In the genomic region with DNA sequence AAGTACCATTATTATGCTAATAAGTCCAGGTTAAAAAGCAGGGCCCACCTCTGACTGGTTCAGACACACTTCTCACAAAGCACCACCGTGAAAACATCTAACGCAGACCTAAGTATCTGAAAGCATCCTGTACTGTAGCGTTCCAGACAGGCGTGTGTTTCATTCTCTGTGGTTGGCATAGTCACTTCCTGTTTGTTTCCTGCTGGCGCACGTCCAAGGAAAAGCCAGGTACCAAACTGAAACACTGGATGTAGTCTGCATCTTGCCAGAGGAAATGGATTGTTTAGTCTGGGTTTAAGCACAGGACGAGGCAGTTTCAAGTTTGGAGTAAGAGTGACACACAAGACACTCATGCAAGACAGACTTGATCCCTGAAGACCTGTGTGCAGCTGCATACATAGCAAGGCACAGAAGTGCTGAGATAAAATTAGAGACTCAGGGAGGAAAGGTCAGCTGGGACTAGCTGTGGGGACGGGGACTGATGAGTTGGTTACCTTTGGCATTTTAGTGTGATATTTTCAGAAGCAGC, we compare ENCODE assay signal across 8 cellular contexts. TPM values are rescaled to one million over a fixed set of nuclear protein-coding genes. Genes with fewer than 3 reads are reported as not detected.
DNase-seq lines count a peak whose midpoint lies in the region; ATAC-seq and TF ChIP-seq lines count a peak whose summit lies in the region.

No MANE protein-coding gene starts in this region.

- DNase-seq in DMS153 treated with DMSO at 0.1 percent for 48 hours (lab: John Stamatoyannopoulos, UW; ENCODE audit: unreplicated experiment) (peak; percentile 74), NCI-H345 (lab: John Stamatoyannopoulos, UW) (peak; percentile 77), epithelial cell of esophagus (ENCODE audit: low read depth) (peak; percentile 97), retinal pigment epithelial cell (ENCODE audit: low read depth) (peak; percentile 67), superior temporal gyrus (ENCODE audit: extremely low spot score) (no peak)
- peak; percentile 61 for DNase-seq in activated CD4-positive, alpha-beta memory T cell treated with anti-CD3 and anti-CD28 coated beads, Interleukin-2, amount 10 ng/mL, durations not matched to agents 7 days and 5 days

- H3K4me1 Mint-ChIP-seq in activated CD4-positive, alpha-beta memory T cell treated with anti-CD3 and anti-CD28 coated beads, Interleukin-2, amount 10 ng/mL, durations not matched to agents 7 days and 5 days: peaks cover 39% of the 10 kb centered on the region

- POLR2A ChIA-PET in activated CD4-positive, alpha-beta memory T cell treated with anti-CD3 and anti-CD28 coated beads, Interleukin-2, amount 10 ng/mL, durations not matched to agents 7 days and 5 days (lab: Charles Lee): interaction anchor here (2.3 to 4.9 kb wide), 2 partner anchors 23 to 34 kb away, joined by 6 to 43 read pairs; partner anchors contain the start of gene BPGM

- no peaks in the 10 kb centered on the region for H3K27me3 Mint-ChIP-seq in activated CD4-positive, alpha-beta memory T cell treated with anti-CD3 and anti-CD28 coated beads, Interleukin-2, amount 10 ng/mL, durations not matched to agents 7 days and 5 days

- no peak overlapping the region for H3K4me3 Mint-ChIP-seq in activated CD4-positive, alpha-beta memory T cell treated with anti-CD3 and anti-CD28 coated beads, Interleukin-2, amount 10 ng/mL, durations not matched to agents 7 days and 5 days

- H3K36me3 Mint-ChIP-seq in activated CD4-positive, alpha-beta memory T cell treated with anti-CD3 and anti-CD28 coated beads, Interleukin-2, amount 10 ng/mL, durations not matched to agents 7 days and 5 days (ENCODE audit: low read depth): peaks cover 61% of the 10 kb centered on the region

- H3K4me3 ChIP-seq in epithelial cell of esophagus (ENCODE audit: low read length) (no peak overlapping the region), retinal pigment epithelial cell (ENCODE audit: low read length) (no peak overlapping the region)

- TF ChIP-seq CTCF in epithelial cell of esophagus (IDR thresholded peaks at IDR 0.05; ENCODE audit: insufficient read depth, low read depth, low read length, missing control alignments) (no peak), retinal pigment epithelial cell (conservative IDR thresholded peaks at IDR 0.05; ENCODE audit: low read depth, low read length) (no peak)

- H3K9me3 Mint-ChIP-seq in activated CD4-positive, alpha-beta memory T cell treated with anti-CD3 and anti-CD28 coated beads, Interleukin-2, amount 10 ng/mL, durations not matched to agents 7 days and 5 days: no peaks in the 10 kb centered on the region

- peak overlapping the region; percentile 27 for H3K27ac Mint-ChIP-seq in activated CD4-positive, alpha-beta memory T cell treated with anti-CD3 and anti-CD28 coated beads, Interleukin-2, amount 10 ng/mL, durations not matched to agents 7 days and 5 days

- peak; percentile 63 for ATAC-seq in HG02610 (IDR thresholded peaks at IDR 0.05; ENCODE audit: unreplicated experiment)
- ATAC-seq in GM19455 (IDR thresholded peaks at IDR 0.05; ENCODE audit: unreplicated experiment): no peak

- CTCF ChIA-PET in activated CD4-positive, alpha-beta memory T cell treated with anti-CD3 and anti-CD28 coated beads, Interleukin-2, amount 10 ng/mL, durations not matched to agents 7 days and 5 days (lab: Charles Lee): interaction anchor here (0.7 to 1.8 kb wide), 3 partner anchors 23 to 237 kb away, joined by 3 to 4 read pairs (median 4); no protein-coding TSS in a partner anchor

RNA-seq across cellular contexts. Expression of gene BPGM, which starts 23.3 kb away (rescaled TPM):
- 10 to 100 TPM; 27.3 to 29.3 TPM for total RNA-seq in activated CD4-positive, alpha-beta memory T cell treated with anti-CD3 and anti-CD28 coated beads, Interleukin-2, amount 10 ng/mL, durations not matched to agents 7 days and 5 days
